ENCODE assay signal across 23 cellular contexts in the genomic region with DNA sequence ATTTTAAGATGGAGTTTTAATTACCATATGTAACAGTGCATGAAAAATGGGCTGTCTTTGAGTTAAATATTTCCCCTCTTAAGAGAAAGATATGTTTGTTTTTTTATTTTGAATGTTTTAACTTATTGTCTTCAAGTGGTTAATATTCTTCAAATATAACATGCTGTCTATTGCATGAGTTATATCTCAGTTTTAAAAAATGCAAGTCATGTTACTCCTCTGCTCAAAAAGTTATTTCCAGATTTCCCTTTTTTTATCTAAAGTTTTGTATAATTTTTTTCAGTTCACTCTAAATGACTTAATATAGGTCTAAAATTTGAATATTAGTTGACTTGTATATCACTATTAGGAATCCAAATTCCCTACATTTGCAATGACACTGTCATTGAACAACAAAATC.
"Had no signal": no experiment of that assay in that cellular context is flagged by ENCODE, and none has a peak within 500 bp of the region (broad histone marks: within the 10 kb centered on the region; RNA-seq: fewer than 3 reads in every experiment).

No MANE protein-coding gene starts in this region.

- H3K9me3 ChIP-seq: adrenal gland, MG63, SJSA1 had no signal

- H3K27me3 ChIP-seq: adrenal gland had no signal

- H3K4me3 Mint-ChIP-seq: activated CD8-positive, alpha-beta T cell treated with anti-CD3 and anti-CD28 coated beads, Interleukin-2, amount 10 ng/mL, durations not matched to agents 7 days and 5 days; activated naive CD8-positive, alpha-beta T cell treated with anti-CD3 and anti-CD28 coated beads, Interleukin-2, amount 10 ng/mL, durations not matched to agents 7 days and 5 days; T-helper 1 cell treated with Interleukin-12 subunit alpha and Interleukin-12 subunit beta and Interleukin-4 antibody, amounts not matched to agents 30 μg/mL and 1 μg/mL, for 36 hours had no signal

- H3K9me3 Mint-ChIP-seq: activated naive CD8-positive, alpha-beta T cell treated with anti-CD3 and anti-CD28 coated beads, Interleukin-2, amount 10 ng/mL, durations not matched to agents 7 days and 5 days; T-helper 1 cell treated with Interleukin-12 subunit alpha and Interleukin-12 subunit beta and Interleukin-4 antibody, amounts not matched to agents 30 μg/mL and 1 μg/mL, for 36 hours had no signal

- ATAC-seq: activated CD8-positive, alpha-beta T cell treated with anti-CD3 and anti-CD28 coated beads, Interleukin-2, amount 10 ng/mL, durations not matched to agents 7 days and 5 days; SK-N-SH treated with all-trans-retinoic acid at 6 μM for 48 hours had no signal

- H3K36me3 ChIP-seq: adrenal gland, SJSA1 had no signal

- H3K27ac ChIP-seq: adrenal gland, SJSA1 had no signal

- H3K36me3 Mint-ChIP-seq: activated naive CD8-positive, alpha-beta T cell treated with anti-CD3 and anti-CD28 coated beads, Interleukin-2, amount 10 ng/mL, durations not matched to agents 7 days and 5 days had no signal

- DNase-seq: activated CD4-positive, alpha-beta T cell treated with anti-CD3 and anti-CD28 coated beads for 48 hours; activated CD4-positive, alpha-beta T cell treated with anti-CD3 and anti-CD28 coated beads, Interleukin-2, amount 50 U/mL, for 4 hours; activated CD4-positive, CD25-positive, alpha-beta regulatory T cell treated with anti-CD3 and anti-CD28 coated beads, Interleukin-2, amount 50 U/mL, for 72 hours; activated CD8-positive, alpha-beta memory T cell treated with anti-CD3 and anti-CD28 coated beads, Interleukin-2, amount 50 U/mL, for 48 hours; activated CD8-positive, alpha-beta T cell treated with anti-CD3 and anti-CD28 coated beads, Interleukin-2, amount 10 ng/mL, durations not matched to agents 7 days and 5 days; activated naive CD4-positive, alpha-beta T cell treated with anti-CD3 and anti-CD28 coated beads, Interleukin-2, amount 50 U/mL, for 16 hours; activated naive CD8-positive, alpha-beta T cell treated with anti-CD3 and anti-CD28 coated beads, Interleukin-2, amount 10 ng/mL, durations not matched to agents 7 days and 5 days; activated T-cell treated with anti-CD3 and anti-CD28 coated beads, Interleukin-2, amount 50 U/mL, for 1 hour; adrenal gland; anterior cingulate cortex; cerebellar nuclear complex; MG63; MV-4-11; NCI-H1092 treated with DMSO at 0.1 percent for 48 hours; NCI-H1417 treated with DMSO at 0.1 percent for 48 hours; NCI-H1694; NCI-H2029; NCI-H510A treated with DMSO at 0.1 percent for 48 hours; SHP77 had no signal

- FAIRE-seq: RCC 7860 had no signal

- H3K27ac Mint-ChIP-seq: activated CD8-positive, alpha-beta T cell treated with anti-CD3 and anti-CD28 coated beads, Interleukin-2, amount 10 ng/mL, durations not matched to agents 7 days and 5 days; activated naive CD8-positive, alpha-beta T cell treated with anti-CD3 and anti-CD28 coated beads, Interleukin-2, amount 10 ng/mL, durations not matched to agents 7 days and 5 days; T-helper 1 cell treated with Interleukin-12 subunit alpha and Interleukin-12 subunit beta and Interleukin-4 antibody, amounts not matched to agents 30 μg/mL and 1 μg/mL, for 36 hours had no signal

- H3K4me3 ChIP-seq: adrenal gland, MG63, SJSA1 had no signal
